Comparison of ENCODE assay signal across 23 cellular contexts in the genomic region with DNA sequence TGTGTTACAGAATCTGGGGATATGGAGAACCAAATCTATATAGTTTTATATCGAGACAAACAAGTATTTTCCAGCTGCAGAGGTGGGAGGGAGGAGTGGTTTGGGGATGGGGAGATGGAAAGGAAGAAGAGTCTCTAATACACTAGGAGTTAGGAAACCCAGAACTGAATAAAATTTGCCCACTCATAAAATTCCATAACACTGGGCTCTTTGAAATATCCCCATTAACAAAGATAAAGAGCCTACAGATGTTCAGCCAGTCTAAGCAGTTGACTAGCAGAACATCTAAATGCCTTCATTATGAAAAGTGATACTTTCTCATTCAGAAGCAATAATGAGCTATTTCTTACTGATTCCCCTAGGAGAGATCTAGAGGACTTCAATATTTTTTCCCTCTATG.
"Had no signal": no experiment of that assay in that cellular context is flagged by ENCODE, and none has a peak within 500 bp of the region (broad histone marks: within the 10 kb centered on the region; RNA-seq: fewer than 3 reads in every experiment).

No MANE protein-coding gene starts in this region.

- DNase-seq: naive thymus-derived CD8-positive, alpha-beta T cell; nephron progenitor cell; pancreas; posterior cingulate gyrus; psoas muscle; right cardiac atrium; spleen; stimulated activated CD4-positive, alpha-beta T cell treated with anti-CD3 and anti-CD28 coated beads, Interleukin-12 subunit alpha, Interleukin-12 subunit beta, amount 100 ng/mL, for 4 hours; stimulated activated CD4-positive, alpha-beta T cell treated with anti-CD3 and anti-CD28 coated beads, Interleukin-1b, Interleukin-23, amount 100 ng/mL, for 48 hours; stimulated activated CD4-positive, alpha-beta T cell treated with anti-CD3 and anti-CD28 coated beads, Interleukin-4, amount 100 ng/mL, for 1 hour; stimulated activated CD4-positive, alpha-beta T cell treated with anti-CD3 and anti-CD28 coated beads, Interleukin-4, amount 100 ng/mL, for 4 hours; stimulated activated CD8-positive, alpha-beta memory T cell treated with anti-CD3 and anti-CD28 coated beads, Interleukin-4, amount 100 ng/mL, for 48 hours; stimulated activated naive CD4-positive, alpha-beta T cell; stimulated activated naive CD8-positive, alpha-beta T cell treated with anti-CD3 and anti-CD28 coated beads, Interleukin-15, amount 100 ng/mL, for 72 hours; stimulated activated naive CD8-positive, alpha-beta T cell treated with anti-CD3 and anti-CD28 coated beads, Interleukin-15, Interleukin-2, amounts not matched to agents 100 U/mL and 50 U/mL, for 24 hours; testis; tibial artery; transverse colon; upper lobe of right lung; uterus had no signal

- ATAC-seq: naive thymus-derived CD8-positive, alpha-beta T cell; natural killer cell treated with Interleukin-12 subunit alpha and Interleukin-12 subunit beta and Interleukin-15 and Interleukin-18, amount 100 ng/mL, for 72 hours; pancreas; psoas muscle; right cardiac atrium; sciatic nerve; stimulated activated memory B cell treated with anti-CD40 and anti-IgM and Interleukin-4, amounts not matched to agents 10 μg/mL and 1 μg/mL and 100 μg/mL, for 72 hours; stimulated activated naive CD8-positive, alpha-beta T cell treated with anti-CD3 and anti-CD28 coated beads, Interleukin-15, amount 100 ng/mL, for 72 hours; stimulated activated naive CD8-positive, alpha-beta T cell treated with anti-CD3 and anti-CD28 coated beads, Interleukin-15, Interleukin-2, amounts not matched to agents 100 U/mL and 50 U/mL, for 24 hours; upper lobe of right lung had no signal
